ENCODE assay signal across 8 cellular contexts in genomic region chr1:156689035-156689959, GRCh38. TPM values are rescaled to one million over a fixed set of nuclear protein-coding genes. Genes with fewer than 3 reads are reported as not detected.
DNase-seq lines count a peak whose midpoint lies in the region; ATAC-seq and TF ChIP-seq lines count a peak whose summit lies in the region.

No MANE protein-coding gene starts in this region.

- peak overlapping the region in 1 of 2 donors; percentile 12 for H3K27ac Mint-ChIP-seq in T-cell

- H3K27me3 ChIP-seq in BE2C (no peaks in the 10 kb centered on the region), heart right ventricle (peaks cover 0 to 90% (median 52%) of the 10 kb centered on the region in 7 donors)

- intact Hi-C loops in heart right ventricle (cut with DNase I), result loop anchor here in 8 of 10 donors (1.0 to 10.0 kb wide), 7 partner anchors 36 to 236 kb away; partner anchors contain the start of genes LRRC71 (in 1 of the 8) and NTRK1 (in 1 of the 8)

- H3K27ac ChIP-seq in heart right ventricle, result no peak overlapping the region

- no peaks in the 10 kb centered on the region for H3K9me3 Mint-ChIP-seq in T-cell

- WGBS in heart right ventricle, 2 donors, result 0 to 1% methylated on average over 23 of the region's 23 CpGs

- H3K9me3 ChIP-seq in BE2C, result no peaks in the 10 kb centered on the region
- no peaks in the 10 kb centered on the region for H3K9me3 ChIP-seq in heart right ventricle

- H3K4me3 ChIP-seq in BE2C (ENCODE audit: low read depth, low read length), result peak overlapping the region; percentile 61
- H3K4me3 ChIP-seq in heart right ventricle, result peak overlapping the region in 4 of 10 donors; percentile 1 to 36 (median 17)

- ATAC-seq in GM21717 (IDR thresholded peaks at IDR 0.05; ENCODE audit: unreplicated experiment), result peak; percentile 67
- peak; percentile 94 to 96 (median 96) for ATAC-seq in T-cell (replicated peaks in 1 of 4)
- peak; percentile 82 to 94 (median 91) for ATAC-seq in heart right ventricle
- ATAC-seq in HG02763 (IDR thresholded peaks at IDR 0.05; ENCODE audit: unreplicated experiment), result no peak

- peak; percentile 89 for DNase-seq in BE2C
- DNase-seq in NCI-H1436 treated with DMSO at 0.1 percent for 48 hours (lab: John Stamatoyannopoulos, UW), result peak; percentile 42
- peak; percentile 43 to 78 (median 70) for DNase-seq in T-cell
- DNase-seq in activated naive CD8-positive, alpha-beta T cell treated with anti-CD3 and anti-CD28 coated beads, Interleukin-2, amount 50 U/mL, for 16 hours (ENCODE audit: low read depth, low spot score), result peak; percentile 51
- peak; percentile 71 to 74 for DNase-seq in heart right ventricle
- DNase-seq in putamen (ENCODE audit: low spot score), result peak; percentile 59

- H3K4me1 Mint-ChIP-seq in T-cell, result peaks cover 23 to 33% (median 25%) of the 10 kb centered on the region in 3 donors

- H3K4me1 ChIP-seq in BE2C (peaks cover 34% of the 10 kb centered on the region), heart right ventricle (peaks cover 0 to 26% (median 17%) of the 10 kb centered on the region in 9 donors)

- CTCF ChIA-PET in T-cell (lab: Charles Lee), result interaction anchor here (0.6 to 6.2 kb wide), 25 partner anchors 11 to 396 kb away, joined by 3 to 68 read pairs (median 4); partner anchors contain the start of genes CRABP2 (in 2 of the 2), METTL25B (in 2 of the 2), ISG20L2 (in 1 of the 2) and MRPL24 (in 1 of the 2)

- TF ChIP-seq CTCF in BE2C (IDR thresholded peaks at IDR 0.05; ENCODE audit: low read depth, low read length) (peak; percentile 95), heart right ventricle (IDR thresholded peaks at IDR 0.05) (peak; percentile 87 to 96 (median 93))

- peak overlapping the region in 1 of 3 donors; percentile 25 for H3K4me3 Mint-ChIP-seq in T-cell

- no peaks in the 10 kb centered on the region for H3K36me3 Mint-ChIP-seq in T-cell

- POLR2A ChIA-PET in T-cell (lab: Charles Lee), result interaction anchor here (0.5 to 0.6 kb wide), 3 partner anchors 53 to 110 kb away, joined by 3 to 6 read pairs (median 3); no protein-coding TSS in a partner anchor

- H3K27me3 Mint-ChIP-seq in T-cell, result peaks cover 41 to 61% of the 10 kb centered on the region in 2 donors

- H3K36me3 ChIP-seq in BE2C, result no peaks in the 10 kb centered on the region
- no peaks in the 10 kb centered on the region for H3K36me3 ChIP-seq in heart right ventricle

RNA-seq across cellular contexts. Expression of gene NES, which starts 12.1 kb away (rescaled TPM):
- polyA plus RNA-seq in BE2C (2012; ENCODE audit: insufficient read depth, insufficient read length, low read depth), result 22.3 TPM
- total RNA-seq in T-cell (under 1 TPM in 3 of 5 donors, not detected in 2; 0.10 to 0.35 (median 0.25) TPM), heart right ventricle (100 to 1,000 TPM in 9 of 10 donors, 10 to 100 TPM in 1; 84.6 to 389 (median 196) TPM)
- 100 to 1,000 TPM in 1 of 2 donors, 10 to 100 TPM in 1; 46.8 to 116 TPM for polyA plus RNA-seq in heart right ventricle

RNA-seq across cellular contexts. Expression of gene CRABP2, which starts 16.1 kb away (rescaled TPM):
- polyA plus RNA-seq in BE2C (2012; ENCODE audit: insufficient read depth, insufficient read length, low read depth), result 39.0 TPM
- 1 to 10 TPM in 4 of 5 donors, under 1 TPM in 1; 0.76 to 3.6 (median 1.6) TPM for total RNA-seq in T-cell
- total RNA-seq in heart right ventricle, result 1 to 10 TPM in 4 of 10 donors, under 1 TPM in 5, not detected in 1; 0.25 to 2.7 (median 0.64) TPM
- polyA plus RNA-seq in heart right ventricle, result 1 to 10 TPM; 1.5 to 1.8 TPM

RNA-seq across cellular contexts. Expression of gene METTL25B, which starts 39.0 kb away (rescaled TPM):
- 47.1 TPM for polyA plus RNA-seq in BE2C (2012; ENCODE audit: insufficient read depth, insufficient read length, low read depth)
- total RNA-seq in T-cell (10 to 100 TPM; 13.0 to 36.1 (median 32.3) TPM), heart right ventricle (10 to 100 TPM; 12.8 to 18.8 (median 15.2) TPM)
- polyA plus RNA-seq in heart right ventricle, result 10 to 100 TPM; 17.0 to 45.2 TPM

RNA-seq across cellular contexts. Expression of gene ISG20L2, which starts 39.3 kb away (rescaled TPM):
- polyA plus RNA-seq in BE2C (2012; ENCODE audit: insufficient read depth, insufficient read length, low read depth), result 100 TPM
- total RNA-seq in T-cell, result 10 to 100 TPM; 35.3 to 63.7 (median 44.3) TPM
- total RNA-seq in heart right ventricle, result 10 to 100 TPM; 10.5 to 17.5 (median 15.2) TPM
- 10 to 100 TPM in 1 of 2 donors, 1 to 10 TPM in 1; 5.7 to 11.3 TPM for polyA plus RNA-seq in heart right ventricle

RNA-seq across cellular contexts. Expression of gene BCAN, which starts 47.4 kb away (rescaled TPM):
- 7.8 TPM for polyA plus RNA-seq in BE2C (2012; ENCODE audit: insufficient read depth, insufficient read length, low read depth)
- total RNA-seq in T-cell (not detected), heart right ventricle (under 1 TPM in 6 of 10 donors, not detected in 4; 0.14 to 0.52 (median 0.24) TPM)
- under 1 TPM; 0.20 to 0.29 TPM for polyA plus RNA-seq in heart right ventricle

Comparison
In these comparisons a context has a peak if more than half of its experiments do, and no peak if none do; other contexts are left out.
1. RNA of gene NES, which starts 12.1 kb away (total RNA-seq): 84.6 to 389 TPM in heart right ventricle; 0.10 to 0.35 TPM in T-cell; every median in the first group is over 10 times any median in the second.
2. Peak in every context shown above with its lines, with median percentiles within 50 percentile points of each other: DNase-seq.